ENCODE assay signal across 25 cellular contexts in the genomic region with DNA sequence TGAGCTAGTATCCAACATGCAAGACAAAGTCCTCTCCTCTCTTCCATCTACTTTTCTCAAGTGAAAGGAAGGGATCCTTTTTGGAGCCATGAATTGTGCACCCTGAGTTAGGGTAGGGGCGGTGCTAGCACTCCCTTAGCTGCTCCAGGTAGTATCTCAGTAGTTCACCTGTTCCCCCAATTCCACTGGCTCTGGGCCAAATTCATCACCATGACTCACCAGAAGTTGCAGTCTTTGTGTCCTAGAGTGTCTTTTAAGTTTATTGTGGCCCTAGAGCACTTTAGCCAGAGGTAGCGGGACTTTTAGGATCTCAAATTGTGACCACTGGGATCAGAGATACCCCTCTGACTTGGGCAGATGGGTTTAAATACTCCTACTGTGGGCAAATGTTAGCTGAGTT.
"Had no signal": no experiment of that assay in that cellular context is flagged by ENCODE, and none has a peak within 500 bp of the region (broad histone marks: within the 10 kb centered on the region; RNA-seq: fewer than 3 reads in every experiment).

No MANE protein-coding gene starts in this region.

- H3K36me3 ChIP-seq: esophagus squamous epithelium, ovary, spleen, tibial artery had no signal

- H3K27me3 ChIP-seq: esophagus squamous epithelium, ovary, spleen, testis, tibial artery had no signal

- FAIRE-seq: endothelial cell of umbilical vein, keratinocyte had no signal

- H3K27ac ChIP-seq: coronary artery, esophagus squamous epithelium, ovary, psoas muscle, skin epidermis, spleen, testis, tibial artery had no signal

- DNase-seq: dermis blood vessel endothelial cell; effector memory CD4-positive, alpha-beta T cell; erythroblast; esophagus squamous epithelium; foreskin melanocyte; hypothalamus; natural killer cell; occipital lobe; ovary; posterior cingulate gyrus; psoas muscle; right cardiac atrium; spleen; stimulated activated CD4-positive, alpha-beta T cell treated with anti-CD3 and anti-CD28 coated beads, Interleukin-4, amount 100 ng/mL, for 4 hours; stimulated activated naive CD8-positive, alpha-beta T cell treated with anti-CD3 and anti-CD28 coated beads, Interleukin-15, Interleukin-2, amounts not matched to agents 100 U/mL and 50 U/mL, for 24 hours; substantia nigra; testis; tibial artery had no signal

- H3K9me3 ChIP-seq: esophagus squamous epithelium, ovary, testis had no signal

- H3K4me1 ChIP-seq: esophagus squamous epithelium, psoas muscle, spleen, testis, tibial artery had no signal

- ATAC-seq: left lobe of liver; natural killer cell; psoas muscle; right cardiac atrium; stimulated activated memory B cell treated with anti-CD40 and anti-IgM and Interleukin-4, amounts not matched to agents 10 μg/mL and 1 μg/mL and 100 μg/mL, for 72 hours; stimulated activated naive CD8-positive, alpha-beta T cell treated with anti-CD3 and anti-CD28 coated beads, Interleukin-15, Interleukin-2, amounts not matched to agents 100 U/mL and 50 U/mL, for 24 hours had no signal

- H3K4me3 ChIP-seq: coronary artery, esophagus squamous epithelium, lung, ovary, psoas muscle, skin epidermis, spleen, testis, tibial artery had no signal
